9 cellular contexts compared by ENCODE assay signal in genomic region chr9:74570879-74571512, GRCh38.
DNase-seq lines count a peak whose midpoint lies in the region; ATAC-seq and TF ChIP-seq lines count a peak whose summit lies in the region.
"Had no signal": no experiment of that assay in that cellular context is flagged by ENCODE, and none has a peak within 500 bp of the region (broad histone marks: within the 10 kb centered on the region; RNA-seq: fewer than 3 reads in every experiment).

No MANE protein-coding gene starts in this region.

- POLR2A ChIA-PET in CD8-positive, alpha-beta memory T cell (lab: Charles Lee) = no interaction called here

- H3K9me3 ChIP-seq in cardiac muscle cell (ENCODE audit: low read depth) (no peaks in the 10 kb centered on the region), right cardiac atrium (ENCODE audit: control insufficient read depth, low read length) (no peaks in the 10 kb centered on the region), GM23248 (ENCODE audit: low read depth) (no peaks in the 10 kb centered on the region), lung (ENCODE audit: control insufficient read depth in 2 of 2, insufficient read depth in 1 of 2, low read length in 1 of 2) (no peaks in the 10 kb centered on the region)
- H3K9me3 ChIP-seq in CD8-positive, alpha-beta memory T cell (ENCODE audit: low read length) = no peaks in the 10 kb centered on the region

- ATAC-seq in right cardiac atrium (no peak), lung (ENCODE audit: insufficient read depth, low FRiP score) (no peak), HG02588 (IDR thresholded peaks at IDR 0.05; ENCODE audit: unreplicated experiment) (no peak)
- ATAC-seq: stimulated activated naive CD8-positive, alpha-beta T cell treated with anti-CD3 and anti-CD28 coated beads, Interleukin-15, amount 100 ng/mL, for 72 hours had no signal

- no peaks in the 10 kb centered on the region for H4K20me1 ChIP-seq in GM23248 (ENCODE audit: insufficient read depth)

- no peak overlapping the region for H3K4me2 ChIP-seq in GM23248 (ENCODE audit: unreplicated experiment)

- H3K79me2 ChIP-seq in GM23248 (ENCODE audit: insufficient read depth) = no peaks in the 10 kb centered on the region

- H2AFZ ChIP-seq in GM23248 = no peak overlapping the region

- intact Hi-C loops in right cardiac atrium (cut with DNase I) = loop anchor here in 2 of 4 donors (10.0 kb wide), 1 partner anchor 256 kb away; no protein-coding TSS in a partner anchor

- 20% methylated on average over 4 of the region's 4 CpGs for WGBS in right cardiac atrium
- WGBS in GM23248 (ENCODE audit: low coverage in 1 of 2, low lambda C conversion rate in 2 of 2, missing lambda C conversion rate in 2 of 2), 2 experiments = 10 to 14% methylated on average over 4 of the region's 4 CpGs
- 19 to 26% methylated on average over 4 of the region's 4 CpGs for WGBS in lung, 2 donors

- no peaks in the 10 kb centered on the region for H3K9me3 Mint-ChIP-seq in CD8-positive, alpha-beta memory T cell
- H3K9me3 Mint-ChIP-seq: stimulated activated naive CD8-positive, alpha-beta T cell treated with anti-CD3 and anti-CD28 coated beads, Interleukin-15, amount 100 ng/mL, for 72 hours had no signal

- H3K36me3 ChIP-seq in cardiac muscle cell (no peaks in the 10 kb centered on the region), GM23248 (ENCODE audit: low read depth) (no peaks in the 10 kb centered on the region), lung (ENCODE audit: control insufficient read depth in 2 of 2, insufficient read depth in 2 of 2, low read length in 2 of 2) (no peaks in the 10 kb centered on the region)
- H3K36me3 ChIP-seq in CD8-positive, alpha-beta memory T cell (ENCODE audit: insufficient read depth, low read length) = no peaks in the 10 kb centered on the region

- H3K36me3 Mint-ChIP-seq in CD8-positive, alpha-beta memory T cell = no peaks in the 10 kb centered on the region

- peaks cover 27% of the 10 kb centered on the region for H3K4me1 ChIP-seq in cardiac muscle cell (ENCODE audit: low read depth)
- H3K4me1 ChIP-seq in right cardiac atrium (ENCODE audit: control insufficient read depth, insufficient read depth, low read length) = no peaks in the 10 kb centered on the region
- H3K4me1 ChIP-seq in GM23248 (ENCODE audit: insufficient read depth) = no peaks in the 10 kb centered on the region
- H3K4me1 ChIP-seq in lung (ENCODE audit: control insufficient read depth in 2 of 2, insufficient read depth in 2 of 2, low read length in 2 of 2) = no peaks in the 10 kb centered on the region
- no peaks in the 10 kb centered on the region for H3K4me1 ChIP-seq in CD8-positive, alpha-beta memory T cell (ENCODE audit: insufficient read depth, low read length)

- H3K27ac Mint-ChIP-seq in CD8-positive, alpha-beta memory T cell = no peak overlapping the region
- H3K27ac Mint-ChIP-seq: stimulated activated naive CD8-positive, alpha-beta T cell treated with anti-CD3 and anti-CD28 coated beads, Interleukin-15, amount 100 ng/mL, for 72 hours had no signal

- peaks cover 0 to 2% of the 10 kb centered on the region in 2 donors for H3K27me3 Mint-ChIP-seq in CD8-positive, alpha-beta memory T cell

- in situ Hi-C loops in GM23248 (cut with MboI) = loop anchor here (25.0 kb wide), 2 partner anchors 884 to 1359 kb away; no protein-coding TSS in a partner anchor

- H3K27me3 ChIP-seq in cardiac muscle cell (no peaks in the 10 kb centered on the region), right cardiac atrium (ENCODE audit: control insufficient read depth, insufficient read depth) (no peaks in the 10 kb centered on the region), GM23248 (replicated peaks; ENCODE audit: insufficient read depth) (no peaks in the 10 kb centered on the region), lung (ENCODE audit: control insufficient read depth, insufficient read depth) (no peaks in the 10 kb centered on the region)
- H3K27me3 ChIP-seq in CD8-positive, alpha-beta memory T cell (ENCODE audit: insufficient read depth, low read length, poor library complexity, severe bottlenecking) = no peaks in the 10 kb centered on the region

- TF ChIP-seq CTCF in cardiac muscle cell (IDR thresholded peaks at IDR 0.05; ENCODE audit: low read depth, low read length) = peak; percentile 65
- peak; percentile 29 for TF ChIP-seq CTCF in lung (IDR thresholded peaks at IDR 0.05; ENCODE audit: control extremely low read depth, extremely low read depth)

- no peak overlapping the region for H3K4me3 Mint-ChIP-seq in CD8-positive, alpha-beta memory T cell
- H3K4me3 Mint-ChIP-seq: stimulated activated naive CD8-positive, alpha-beta T cell treated with anti-CD3 and anti-CD28 coated beads, Interleukin-15, amount 100 ng/mL, for 72 hours had no signal

- H3K4me1 Mint-ChIP-seq in CD8-positive, alpha-beta memory T cell = no peaks in the 10 kb centered on the region
- H3K4me1 Mint-ChIP-seq: stimulated activated naive CD8-positive, alpha-beta T cell treated with anti-CD3 and anti-CD28 coated beads, Interleukin-15, amount 100 ng/mL, for 72 hours had no signal

- CTCF ChIA-PET in CD8-positive, alpha-beta memory T cell (lab: Charles Lee) = no interaction called here

- H3F3A ChIP-seq in GM23248 (ENCODE audit: insufficient read depth) = no peaks in the 10 kb centered on the region

- no peak overlapping the region for H3K4me3 ChIP-seq in cardiac muscle cell
- H3K4me3 ChIP-seq in right cardiac atrium (ENCODE audit: low read length) = no peak overlapping the region
- no peak overlapping the region for H3K4me3 ChIP-seq in GM23248
- no peak overlapping the region for H3K4me3 ChIP-seq in lung
- no peak overlapping the region for H3K4me3 ChIP-seq in CD8-positive, alpha-beta memory T cell (ENCODE audit: low read length)

- DNase-seq in cardiac muscle cell (ENCODE audit: low read depth in 1 of 2, low spot score in 1 of 2) (peak; percentile 48 to 56), right cardiac atrium (no peak), GM23248 (peak; percentile 50), NCI-H1092 treated with DMSO at 0.1 percent for 48 hours (lab: John Stamatoyannopoulos, UW) (peak; percentile 39), brain pericyte (ENCODE audit: low read depth, low spot score) (peak; percentile 2), lung (ENCODE audit: low spot score) (no peak)
- DNase-seq in CD8-positive, alpha-beta memory T cell = no peak

- no peaks in the 10 kb centered on the region for H3K9me2 ChIP-seq in GM23248 (ENCODE audit: insufficient read depth)

- H3K9ac ChIP-seq in GM23248 = no peak overlapping the region

- H3K27ac ChIP-seq in cardiac muscle cell (peak overlapping the region; percentile 35), right cardiac atrium (ENCODE audit: low read length) (no peak overlapping the region), GM23248 (no peak overlapping the region), lung (ENCODE audit: low read depth in 1 of 2, low read length in 1 of 2) (no peak overlapping the region)
- no peak overlapping the region for H3K27ac ChIP-seq in CD8-positive, alpha-beta memory T cell (ENCODE audit: low read depth, low read length)

Comparison
In these comparisons a context has a peak if more than half of its experiments do, and no peak if none do; other contexts are left out.
1. DNase-seq: peak in cardiac muscle cell (2 of 2), GM23248 (single experiment), NCI-H1092 treated with DMSO at 0.1 percent for 48 hours (single experiment) and brain pericyte (single experiment); none in right cardiac atrium (0 of 3), lung (single experiment) and CD8-positive, alpha-beta memory T cell (0 of 5).